ENCODE assay signal across 19 cellular contexts in genomic region chr3:77898621-77899020, GRCh38.
DNase-seq lines count a peak whose midpoint lies in the region; ATAC-seq, FAIRE-seq and TF ChIP-seq lines count a peak whose summit lies in the region.
"Had no signal": no experiment of that assay in that cellular context is flagged by ENCODE, and none has a peak within 500 bp of the region (broad histone marks: within the 10 kb centered on the region; RNA-seq: fewer than 3 reads in every experiment).

No MANE protein-coding gene starts in this region.

- WGBS in transverse colon (ENCODE audit: low coverage in 1 of 2), 2 donors: 93 to 100% methylated on average over 1 of the region's 1 CpG

- H3K79me2 ChIP-seq in Karpas-422 (ENCODE audit: low read length): no peaks in the 10 kb centered on the region

- H3K4me3 ChIP-seq in Karpas-422 (ENCODE audit: low read length) (no peak overlapping the region), bronchial epithelial cell (ENCODE audit: low read depth, low read length) (no peak overlapping the region), transverse colon (no peak overlapping the region)
- H3K4me3 ChIP-seq: BLaER1, GM23248 had no signal

- no peaks in the 10 kb centered on the region for H4K20me1 ChIP-seq in Karpas-422 (ENCODE audit: insufficient read depth, low read depth, low read length)
- H4K20me1 ChIP-seq: BLaER1 had no signal

- intact Hi-C loops in transverse colon (cut with DNase I; ENCODE audit: low total_unique reads): no loop called here

- peak overlapping the region; percentile 40; the same call in 1 of the 2 replicates for H2AFZ ChIP-seq in Karpas-422 (ENCODE audit: low read length)
- H2AFZ ChIP-seq: GM23248 had no signal

- ATAC-seq in foreskin keratinocyte: peak; percentile 71
- ATAC-seq: CD8-positive, alpha-beta T cell had no signal

- no peak overlapping the region for H3K4me2 ChIP-seq in Karpas-422 (ENCODE audit: low read depth, low read length, poor library complexity, severe bottlenecking)
- H3K4me2 ChIP-seq: BLaER1 had no signal

- in situ Hi-C loops in transverse colon (cut with MboI; ENCODE audit: low pct_ligation_motif_present in 1 of 4, low pct_unique_long_range_greater_than_20kb in 1 of 4, low sequenced_read_pairs in 3 of 4): no loop called here

- H3K36me3 ChIP-seq in Karpas-422 (ENCODE audit: insufficient read depth, low read length) (no peaks in the 10 kb centered on the region), bronchial epithelial cell (ENCODE audit: control insufficient read depth, insufficient read depth, low read length) (no peaks in the 10 kb centered on the region), transverse colon (no peaks in the 10 kb centered on the region)
- H3K36me3 ChIP-seq: BLaER1 had no signal

- no peak for TF ChIP-seq POLR2A in transverse colon (IDR thresholded peaks at IDR 0.05)

- TF ChIP-seq CTCF in bronchial epithelial cell (IDR thresholded peaks at IDR 0.05; ENCODE audit: insufficient read depth, low read length, severe bottlenecking) (no peak), foreskin keratinocyte (conservative IDR thresholded peaks at IDR 0.05) (no peak), transverse colon (IDR thresholded peaks at IDR 0.05) (no peak)

- no peaks in the 10 kb centered on the region for H3K9me2 ChIP-seq in Karpas-422 (replicated peaks; ENCODE audit: insufficient read depth, low read length)

- no peak for FAIRE-seq in bronchial epithelial cell (lab: Jason Lieb, UNC)
- FAIRE-seq: G401.6, GM12892, H1 had no signal

- H3K4me1 ChIP-seq in Karpas-422 (ENCODE audit: low read length): peaks cover 19% of the 10 kb centered on the region
- H3K4me1 ChIP-seq in foreskin keratinocyte: no peaks in the 10 kb centered on the region
- no peaks in the 10 kb centered on the region for H3K4me1 ChIP-seq in transverse colon
- H3K4me1 ChIP-seq: BLaER1, Caco-2 had no signal

- H3K27me3 ChIP-seq in Karpas-422 (ENCODE audit: low read length): no peaks in the 10 kb centered on the region
- no peaks in the 10 kb centered on the region for H3K27me3 ChIP-seq in bronchial epithelial cell (ENCODE audit: control insufficient read depth, insufficient read depth, low read length)
- no peaks in the 10 kb centered on the region for H3K27me3 ChIP-seq in foreskin keratinocyte
- no peaks in the 10 kb centered on the region for H3K27me3 ChIP-seq in transverse colon
- H3K27me3 ChIP-seq: BLaER1 had no signal

- H3K9me3 ChIP-seq in Karpas-422 (ENCODE audit: low read length) (peaks cover 4% of the 10 kb centered on the region; the same call in 1 of the 2 replicates), transverse colon (no peaks in the 10 kb centered on the region)
- H3K9me3 ChIP-seq: BLaER1, Caco-2 had no signal

- no peak for TF ChIP-seq EP300 in transverse colon (IDR thresholded peaks at IDR 0.05; ENCODE audit: low read depth)

- no peak overlapping the region for H3K9ac ChIP-seq in Karpas-422 (ENCODE audit: low read length)
- H3K9ac ChIP-seq: BLaER1, GM23248 had no signal

- H3K27ac ChIP-seq in Karpas-422 (ENCODE audit: low read length): no peak overlapping the region
- no peak overlapping the region for H3K27ac ChIP-seq in foreskin keratinocyte
- H3K27ac ChIP-seq in transverse colon: no peak overlapping the region
- H3K27ac ChIP-seq: BLaER1, C4-2B, GM23248 had no signal

- no peak for DNase-seq in Karpas-422
- DNase-seq in bronchial epithelial cell (ENCODE audit: low read depth): peak; percentile 62
- DNase-seq in foreskin keratinocyte: peak in 1 of 2 donors; percentile 55
- DNase-seq in transverse colon: no peak
- DNase-seq in inferior parietal cortex (ENCODE audit: extremely low spot score): no peak
- no peak for DNase-seq in occipital lobe (lab: John Stamatoyannopoulos, UW)
- DNase-seq: Caco-2; CD4-positive, CD25-positive, alpha-beta regulatory T cell; CD8-positive, alpha-beta T cell; DMS153; DND-41; GM23248; H7; HCEC 1CT had no signal
